In genomic region chr2:23826079-23826478, GRCh38 we compare ENCODE assay signal across 24 cellular contexts.
DNase-seq lines count a peak whose midpoint lies in the region; ATAC-seq, FAIRE-seq and TF ChIP-seq lines count a peak whose summit lies in the region.
"Had no signal": no experiment of that assay in that cellular context is flagged by ENCODE, and none has a peak within 500 bp of the region (broad histone marks: within the 10 kb centered on the region; RNA-seq: fewer than 3 reads in every experiment).

No MANE protein-coding gene starts in this region.

- H2AFZ ChIP-seq in ACC112 (ENCODE audit: low read length, unreplicated experiment): peak overlapping the region; percentile 57
- H2AFZ ChIP-seq in K562 (ENCODE audit: low read depth, low read length): no peak overlapping the region

- no peak for TF ChIP-seq RAD21 in K562 (CRISPR knock-in tag; conservative IDR thresholded peaks at IDR 0.05 in 1 of 2, IDR thresholded peaks at IDR 0.05 in 1 of 2)

- H3K79me2 ChIP-seq in ACC112 (ENCODE audit: control insufficient read depth, insufficient read depth, low read length, unreplicated experiment) (no peaks in the 10 kb centered on the region), K562 (ENCODE audit: control insufficient read depth, insufficient read depth, low read length) (no peaks in the 10 kb centered on the region)

- DNase-seq in NOMO-1 treated with DMSO at 0.1 percent for 48 hours (lab: John Stamatoyannopoulos, UW; ENCODE audit: unreplicated experiment) (peak; percentile 74), K562 (ENCODE audit: extremely low read depth in 1 of 4, low spot score in 3 of 4) (no peak), tibial nerve (ENCODE audit: low spot score in 2 of 2) (no peak), hepatic stellate cell (ENCODE audit: low spot score) (no peak)
- DNase-seq: activated CD4-positive, alpha-beta memory T cell treated with anti-CD3 and anti-CD28 coated beads, Interleukin-2, amount 10 ng/mL, durations not matched to agents 7 days and 5 days; activated naive CD4-positive, alpha-beta T cell treated with anti-CD3 and anti-CD28 coated beads for 36 hours; activated T-cell treated with anti-CD3 and anti-CD28 coated beads, Interleukin-2, amount 50 U/mL, for 1 hour; anterior cingulate cortex; DMS 273 treated with DMSO at 0.1 percent for 48 hours; H9; heart left ventricle; Kasumi-1; midbrain; natural killer cell; NCI-H1417; NCI-H2081 treated with DMSO at 0.1 percent for 48 hours; ovary had no signal

- H3K9ac ChIP-seq in K562 (ENCODE audit: insufficient read depth in 1 of 2, low read depth in 2 of 2, low read length in 2 of 2): no peak overlapping the region

- H3K9me3 ChIP-seq in HEK293 (ENCODE audit: control insufficient read depth, insufficient read depth, low read depth, low read length): no peaks in the 10 kb centered on the region
- H3K9me3 ChIP-seq in K562 (replicated peaks; ENCODE audit: control insufficient read depth, insufficient read depth, low read depth, low read length): no peaks in the 10 kb centered on the region
- no peaks in the 10 kb centered on the region for H3K9me3 ChIP-seq in tibial nerve
- H3K9me3 ChIP-seq: heart left ventricle, ovary, right atrium auricular region had no signal

- 72% methylated on average over 2 of the region's 2 CpGs for WGBS in K562 (ENCODE audit: insufficient coverage, low coverage, missing lambda C conversion rate)
- WGBS in tibial nerve, 2 donors: 74 to 83% methylated on average over 2 of the region's 2 CpGs

- no peak for ATAC-seq in K562
- no peak for ATAC-seq in HG02798 (IDR thresholded peaks at IDR 0.05; ENCODE audit: poor library complexity, unreplicated experiment)
- no peak for ATAC-seq in HG03460 (IDR thresholded peaks at IDR 0.05; ENCODE audit: unreplicated experiment)
- ATAC-seq: heart left ventricle, natural killer cell, SK-N-SH treated with all-trans-retinoic acid at 6 μM for 48 hours had no signal

- H3K4me1 ChIP-seq in ACC112 (ENCODE audit: control insufficient read depth, insufficient read depth, low read length, unreplicated experiment) (peaks cover 39% of the 10 kb centered on the region), HEK293 (ENCODE audit: control insufficient read depth, insufficient read depth, low read length) (no peaks in the 10 kb centered on the region), K562 (replicated peaks in 1 of 2; ENCODE audit: control insufficient read depth in 2 of 2, insufficient read depth in 2 of 2, low read length in 2 of 2) (no peaks in the 10 kb centered on the region), tibial nerve (peaks cover 0 to 20% (median 0%) of the 10 kb centered on the region in 4 donors)
- H3K4me1 ChIP-seq: right atrium auricular region had no signal

- no peak for TF ChIP-seq POLR2A in K562 (conservative IDR thresholded peaks at IDR 0.05)
- TF ChIP-seq POLR2A in tibial nerve (IDR thresholded peaks at IDR 0.05): no peak

- H3K36me3 ChIP-seq in ACC112 (ENCODE audit: insufficient read depth, low read length): no peaks in the 10 kb centered on the region
- H3K36me3 ChIP-seq in HEK293 (ENCODE audit: control insufficient read depth in 2 of 2, insufficient read depth in 1 of 2, low read length in 2 of 2): peaks cover 3 to 7% of the 10 kb centered on the region in 2 experiments
- peaks cover 20% of the 10 kb centered on the region; the same call in 2 of the 3 replicates for H3K36me3 ChIP-seq in K562 (ENCODE audit: control insufficient read depth, insufficient read depth, low read length)
- peaks cover 0 to 16% (median 0%) of the 10 kb centered on the region in 3 donors for H3K36me3 ChIP-seq in tibial nerve
- H3K36me3 ChIP-seq: ovary had no signal

- no peaks in the 10 kb centered on the region for H3K9me1 ChIP-seq in K562 (ENCODE audit: control insufficient read depth, insufficient read depth, low read length)

- no peak for TF ChIP-seq CTCF in HEK293 (tag by site-specific recombination; IDR thresholded peaks at IDR 0.05)
- no peak for TF ChIP-seq CTCF in K562 (IDR thresholded peaks at IDR 0.05 in 2 of 3, conservative IDR thresholded peaks at IDR 0.05 in 1 of 3; ENCODE audit: insufficient read depth in 2 of 3, low read depth in 1 of 3, low read length in 3 of 3)
- no peak for TF ChIP-seq CTCF in tibial nerve (IDR thresholded peaks at IDR 0.05)

- H3K4me3 ChIP-seq in ACC112 (ENCODE audit: low read depth, low read length): peak overlapping the region; percentile 14; the same call in 1 of the 2 replicates
- H3K4me3 ChIP-seq in HEK293 (ENCODE audit: low read depth, low read length): no peak overlapping the region
- no peak overlapping the region for H3K4me3 ChIP-seq in K562
- H3K4me3 ChIP-seq in tibial nerve: no peak overlapping the region
- H3K4me3 ChIP-seq: cardiac muscle cell, heart left ventricle, ovary, right atrium auricular region had no signal

- POLR2A ChIA-PET in HEK293 (lab: Yijun Ruan, JAX) (no interaction called here), K562 (lab: Yijun Ruan, JAX) (no interaction called here)

- CTCF ChIA-PET in HEK293 (lab: Yijun Ruan, JAX): interaction anchor here (0.6 to 2.3 kb wide), 3 partner anchors 100 to 203 kb away, joined by 5 to 28 read pairs (median 5); partner anchors contain the start of gene ATAD2B
- CTCF ChIA-PET in K562 (lab: Yijun Ruan, JAX; ENCODE audit: low intra/inter-chr PET ratio): interaction anchor here (0.6 kb wide), 1 partner anchor 1866 kb away, joined by 3 read pairs; no protein-coding TSS in a partner anchor

- H3K27ac ChIP-seq in ACC112 (ENCODE audit: low read depth, low read length) (no peak overlapping the region), HEK293 (ENCODE audit: extremely low read depth, low read depth, low read length) (no peak overlapping the region), K562 (ENCODE audit: extremely low read depth, low read depth, low read length) (no peak overlapping the region), tibial nerve (no peak overlapping the region)
- H3K27ac ChIP-seq: cardiac muscle cell, heart left ventricle, ovary, right atrium auricular region had no signal

- no peaks in the 10 kb centered on the region for H4K20me1 ChIP-seq in K562 (replicated peaks; ENCODE audit: control insufficient read depth, insufficient read depth, low read length)

- intact Hi-C loops in K562 (cut with micrococcal nuclease): loop anchor here (5.0 to 10.0 kb wide), 3 partner anchors 101 to 559 kb away; partner anchors contain the start of genes ATAD2B and MFSD2B

- in situ Hi-C loops in K562 (cut with MboI): no loop called here

- no peak overlapping the region for H3K4me2 ChIP-seq in K562 (ENCODE audit: insufficient read depth, low read length)

- H3K27me3 ChIP-seq in ACC112 (ENCODE audit: insufficient read depth, low read length) (no peaks in the 10 kb centered on the region), K562 (ENCODE audit: control insufficient read depth in 2 of 2, insufficient read depth in 2 of 2, low read length in 2 of 2) (no peaks in the 10 kb centered on the region), tibial nerve (no peaks in the 10 kb centered on the region)
- H3K27me3 ChIP-seq: cardiac muscle cell, heart left ventricle, ovary, right atrium auricular region had no signal

- FAIRE-seq in K562 (lab: Jason Lieb, UNC): no peak

- no TSS peak for BruUV-seq in K562 (replicated peaks; lab: Mats Ljungman, UMichigan)

- no peak for TF ChIP-seq EP300 in K562 (IDR thresholded peaks at IDR 0.05; ENCODE audit: low read length)
- no peak for TF ChIP-seq EP300 in tibial nerve (IDR thresholded peaks at IDR 0.05)

TF ChIP-seq in HEK293, 187 proteins besides CTCF, POLR2A, EP300 and RAD21:
- TF ChIP-seq ZBTB20 (tag by site-specific recombination; IDR thresholded peaks at IDR 0.05) (peak; percentile 44; the same call in 1 of the 2 replicates), ZNF174 (tag by site-specific recombination; IDR thresholded peaks at IDR 0.05) (no peak), ZNF114 (tag by site-specific recombination; IDR thresholded peaks at IDR 0.05) (no peak)

TF ChIP-seq in K562, 482 proteins besides CTCF, POLR2A, EP300 and RAD21:
- TF ChIP-seq ZNF583 (CRISPR knock-in tag; IDR thresholded peaks at IDR 0.05): no peak
- TF ChIP-seq ATF3 (IDR thresholded peaks at IDR 0.05): peak; percentile 49
- TF ChIP-seq ATF3 (CRISPR knock-in tag; conservative IDR thresholded peaks at IDR 0.05): no peak
- no peak for TF ChIP-seq CEBPG (CRISPR knock-in tag; IDR thresholded peaks at IDR 0.05)
- peak in 1 of 2 experiments; percentile 50; a peak in 2 of 4 replicates for TF ChIP-seq CEBPG (tag; conservative IDR thresholded peaks at IDR 0.05 in 1 of 2, IDR thresholded peaks at IDR 0.05 in 1 of 2)
- TF ChIP-seq SP1 (CRISPR knock-in tag; IDR thresholded peaks at IDR 0.05): no peak
